8 cellular contexts compared by ENCODE assay signal in the genomic region with DNA sequence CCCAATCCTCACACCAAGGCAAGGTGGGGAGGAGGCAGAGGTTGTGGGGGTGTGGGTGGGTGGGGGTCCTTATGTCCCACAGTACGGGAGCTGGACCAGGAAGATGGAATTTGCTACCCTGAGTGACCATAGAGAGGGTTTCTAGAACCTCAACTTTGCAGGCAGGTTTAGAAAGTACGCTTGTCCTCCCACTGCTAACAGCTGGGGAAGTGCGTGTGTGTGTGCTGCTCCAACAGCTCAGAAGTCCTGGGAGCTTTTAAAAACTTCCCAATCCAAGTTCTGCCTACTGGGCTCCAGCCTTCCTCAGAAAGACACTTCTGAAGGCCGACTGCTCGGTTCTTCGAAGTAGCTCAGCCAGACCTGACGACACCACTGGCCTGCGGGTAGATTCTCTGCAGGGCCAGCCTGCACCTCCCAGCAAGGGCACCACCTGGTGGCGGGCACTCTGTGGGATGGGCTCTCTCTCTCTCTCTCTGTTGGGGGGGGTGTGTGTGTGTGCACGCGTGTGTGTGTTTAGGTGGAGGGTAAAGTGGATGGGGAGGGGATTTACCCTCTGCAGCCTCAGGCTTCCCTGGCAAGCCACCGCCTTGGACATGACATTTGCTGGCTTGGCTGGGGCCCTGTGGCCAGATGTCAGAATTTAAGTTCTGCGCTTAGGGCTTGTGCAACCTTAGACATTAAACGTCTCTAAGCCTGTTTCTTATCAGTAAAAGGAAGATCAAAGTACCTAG. TPM values are rescaled to one million over a fixed set of nuclear protein-coding genes. Genes with fewer than 3 reads are reported as not detected.
DNase-seq lines count a peak whose midpoint lies in the region; ATAC-seq and TF ChIP-seq lines count a peak whose summit lies in the region.

No MANE protein-coding gene starts in this region.

- in situ Hi-C loops in GM13976 (cut with MboI; ENCODE audit: low sequenced_read_pairs, unreplicated experiment) = loop anchor here (5.0 to 25.0 kb wide), 3 partner anchors 173 to 452 kb away; no protein-coding TSS in a partner anchor

- no peak for ATAC-seq in GM19452 (IDR thresholded peaks at IDR 0.05; ENCODE audit: unreplicated experiment)

- peak; percentile 68 for DNase-seq in GM13976 (ENCODE audit: low spot score)
- peak; percentile 74 for DNase-seq in NCI-H460 (ENCODE audit: extremely low read depth, low read depth)
- DNase-seq in activated CD4-positive, alpha-beta T cell treated with anti-CD3 and anti-CD28 coated beads, Interleukin-2, amount 50 U/mL, for 4 hours = peak; percentile 81 to 83
- peak; percentile 36 to 79 for DNase-seq in dermis microvascular lymphatic vessel endothelial cell (ENCODE audit: low read depth in 2 of 2)
- DNase-seq in medulla oblongata (ENCODE audit: extremely low spot score) = peak; percentile 60
- DNase-seq in stimulated activated CD8-positive, alpha-beta memory T cell treated with anti-CD3 and anti-CD28 coated beads, Interleukin-15, amount 100 ng/mL, for 24 hours (ENCODE audit: low read depth) = peak; percentile 45
- DNase-seq in NCI-H1694 treated with DMSO at 0.1 percent for 48 hours (lab: John Stamatoyannopoulos, UW) = no peak

- TF ChIP-seq CTCF in GM13976 (IDR thresholded peaks at IDR 0.05; ENCODE audit: borderline replicate concordance, control extremely low read depth, extremely low read depth, insufficient read depth, missing control alignments) = peak; percentile 44

RNA-seq across cellular contexts. Expression of a gene that starts 15.6 kb away (rescaled TPM):
- 22.1 and 27.1 TPM in 2 replicates for total RNA-seq in NCI-H460 (2014; rRNA removed; shearing (Covaris generic))
- polyA plus RNA-seq in NCI-H460 (2014; cell fraction: nucleus; rRNA removed) = 3.3 and 6.7 TPM in 2 replicates
- 1.0 and 2.8 TPM in 2 replicates for total RNA-seq in dermis microvascular lymphatic vessel endothelial cell
